In the genomic region with DNA sequence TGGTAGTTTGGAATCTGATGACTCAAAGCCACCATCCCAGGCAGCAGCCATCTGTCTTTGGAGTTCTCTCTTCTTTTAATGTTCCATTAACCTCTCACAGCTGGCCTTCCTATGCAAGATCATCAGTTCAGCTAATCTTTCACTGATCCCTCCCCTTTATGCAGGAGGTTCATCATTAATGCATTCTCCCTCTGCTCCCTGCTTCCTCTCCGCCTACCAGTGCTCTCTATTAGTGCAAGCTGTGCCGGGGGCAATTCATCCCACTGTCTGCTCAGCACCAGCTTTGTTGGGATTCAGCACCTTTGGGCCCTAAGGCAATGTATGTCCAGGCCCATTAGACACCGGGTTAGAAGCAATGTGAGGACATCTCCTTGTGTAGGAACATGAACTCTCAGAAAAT, we compare ENCODE assay signal across 23 cellular contexts.
"Had no signal": no experiment of that assay in that cellular context is flagged by ENCODE, and none has a peak within 500 bp of the region (broad histone marks: within the 10 kb centered on the region; RNA-seq: fewer than 3 reads in every experiment).

No MANE protein-coding gene starts in this region.

- H3K27me3 Mint-ChIP-seq: activated T-cell treated with anti-CD3 and anti-CD28 coated beads, Interleukin-2, amount 50 U/mL, for 24 hours; activated T-helper 17 cell treated with anti-CD3 and anti-CD28 coated beads, Interleukin-2, amount 50 U/mL, for 72 hours; naive thymus-derived CD8-positive, alpha-beta T cell; type B pancreatic cell had no signal

- H3K4me3 ChIP-seq: ascending aorta, dorsolateral prefrontal cortex, hepatocyte, lower lobe of right lung, spleen, thoracic aorta, vagina had no signal

- FAIRE-seq: colon, islet of Langerhans had no signal

- H3K9me3 Mint-ChIP-seq: type B pancreatic cell had no signal

- H3K27ac Mint-ChIP-seq: activated naive CD4-positive, alpha-beta T cell treated with anti-CD3 and anti-CD28 coated beads, Interleukin-2, amount 50 U/mL, for 72 hours; activated T-cell treated with anti-CD3 and anti-CD28 coated beads, Interleukin-2, amount 50 U/mL, for 24 hours; activated T-helper 17 cell treated with anti-CD3 and anti-CD28 coated beads, Interleukin-2, amount 50 U/mL, for 72 hours; naive thymus-derived CD8-positive, alpha-beta T cell; type B pancreatic cell had no signal

- H3K9me3 ChIP-seq: ascending aorta, lower lobe of right lung, thoracic aorta, vagina had no signal

- H3K4me1 ChIP-seq: ascending aorta, foreskin keratinocyte, lower lobe of right lung, spleen, vagina had no signal

- H2AFZ ChIP-seq: hepatocyte had no signal

- H3K4me3 Mint-ChIP-seq: activated T-cell treated with anti-CD3 and anti-CD28 coated beads, Interleukin-2, amount 50 U/mL, for 24 hours; activated T-helper 17 cell treated with anti-CD3 and anti-CD28 coated beads, Interleukin-2, amount 50 U/mL, for 72 hours; naive thymus-derived CD8-positive, alpha-beta T cell; type B pancreatic cell had no signal

- DNase-seq: activated CD8-positive, alpha-beta memory T cell treated with anti-CD3 and anti-CD28 coated beads for 24 hours; activated CD8-positive, alpha-beta memory T cell treated with anti-CD3 and anti-CD28 coated beads, Interleukin-2, amount 50 U/mL, for 4 hours; activated T-cell treated with anti-CD3 and anti-CD28 coated beads, Interleukin-2, amount 50 U/mL, for 24 hours; central memory CD4-positive, alpha-beta T cell; dorsolateral prefrontal cortex; foreskin keratinocyte; lower lobe of right lung; naive thymus-derived CD8-positive, alpha-beta T cell; spleen; stimulated activated CD4-positive, alpha-beta T cell treated with anti-CD3 and anti-CD28 coated beads, Interleukin-4, amount 100 ng/mL, for 1 hour; stimulated activated naive CD4-positive, alpha-beta T cell treated with Interleukin-2 at 50 U/mL for 16 hours; T-helper 9 cell had no signal

- ATAC-seq: activated naive CD4-positive, alpha-beta T cell treated with anti-CD3 and anti-CD28 coated beads, Interleukin-2, amount 50 U/mL, for 72 hours; activated T-helper 17 cell treated with anti-CD3 and anti-CD28 coated beads, Interleukin-2, amount 50 U/mL, for 72 hours; foreskin keratinocyte; left lobe of liver; lower lobe of right lung; naive thymus-derived CD8-positive, alpha-beta T cell had no signal

- H3K4me2 ChIP-seq: hepatocyte had no signal

- H3K4me1 Mint-ChIP-seq: activated T-helper 17 cell treated with anti-CD3 and anti-CD28 coated beads, Interleukin-2, amount 50 U/mL, for 72 hours; naive thymus-derived CD8-positive, alpha-beta T cell had no signal

- H3K27me3 ChIP-seq: ascending aorta, hepatocyte, spleen, vagina had no signal

- H3K36me3 ChIP-seq: ascending aorta, lower lobe of right lung, spleen, thoracic aorta, vagina had no signal

- H3K36me3 Mint-ChIP-seq: type B pancreatic cell had no signal

- H3K27ac ChIP-seq: ascending aorta, dorsolateral prefrontal cortex, epithelial cell of prostate, foreskin keratinocyte, hepatocyte, lower lobe of right lung, spleen, thoracic aorta, vagina had no signal

- H3K79me2 ChIP-seq: hepatocyte had no signal
